ENCODE assay signal across 8 cellular contexts in the genomic region with DNA sequence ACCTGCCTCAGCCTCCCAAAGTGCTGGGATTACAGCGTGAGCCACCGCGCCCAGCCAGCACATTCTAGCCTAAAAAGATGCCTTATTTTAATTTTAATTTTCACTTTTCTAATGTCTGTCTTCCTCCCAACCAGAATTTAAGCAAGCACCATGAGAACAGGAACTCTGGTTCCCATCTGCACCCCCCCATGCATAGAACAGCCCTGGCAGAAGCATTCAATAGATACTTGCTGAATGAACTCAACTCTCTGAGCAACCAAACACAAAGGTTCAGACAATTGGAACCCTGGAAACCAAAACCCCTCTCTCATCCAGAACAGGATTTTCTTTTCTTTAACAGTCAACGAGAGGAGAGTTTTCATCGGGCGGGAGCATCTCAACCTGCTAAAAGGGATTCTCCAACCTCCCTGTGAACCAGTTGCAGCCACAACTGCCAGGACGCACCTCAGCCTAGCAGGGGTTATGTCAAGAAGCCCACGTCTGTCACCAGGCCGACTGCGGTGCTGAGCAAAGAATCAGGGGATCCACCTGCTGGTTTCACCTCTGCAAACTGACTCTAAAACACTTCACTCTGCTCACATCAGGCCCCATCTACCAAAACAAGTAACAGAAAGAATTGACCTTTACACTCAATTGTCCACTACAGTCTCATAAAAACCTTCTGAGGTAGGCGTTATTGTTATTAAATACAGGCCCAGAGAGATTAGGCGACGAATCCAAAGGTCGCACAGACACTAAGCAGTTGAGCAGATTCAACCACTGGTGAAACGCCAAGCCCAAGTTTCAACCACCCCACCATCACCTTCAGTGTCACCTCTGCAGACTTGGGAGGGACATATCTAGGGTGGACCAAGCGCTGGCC. TPM values are rescaled to one million over a fixed set of nuclear protein-coding genes. Genes with fewer than 3 reads are reported as not detected.
DNase-seq lines count a peak whose midpoint lies in the region; ATAC-seq lines count a peak whose summit lies in the region.

No MANE protein-coding gene starts in this region.

- 85% methylated on average over 16 of the region's 16 CpGs for WGBS in thymus

- H3K4me1 Mint-ChIP-seq in activated CD8-positive, alpha-beta memory T cell treated with anti-CD3 and anti-CD28 coated beads, Interleukin-2, amount 10 ng/mL, durations not matched to agents 7 days and 5 days: peaks cover 41% of the 10 kb centered on the region
- H3K4me1 Mint-ChIP-seq in activated T-cell treated with anti-CD3 and anti-CD28 coated beads, Interleukin-2, amount 50 U/mL, for 72 hours (ENCODE audit: low read depth): peaks cover 53% of the 10 kb centered on the region

- no peaks in the 10 kb centered on the region for H3K9me3 Mint-ChIP-seq in activated CD8-positive, alpha-beta memory T cell treated with anti-CD3 and anti-CD28 coated beads, Interleukin-2, amount 10 ng/mL, durations not matched to agents 7 days and 5 days (ENCODE audit: low read depth)
- no peaks in the 10 kb centered on the region for H3K9me3 Mint-ChIP-seq in activated T-cell treated with anti-CD3 and anti-CD28 coated beads, Interleukin-2, amount 50 U/mL, for 72 hours

- no peak overlapping the region for H3K27ac ChIP-seq in thymus (ENCODE audit: low read depth)

- H3K36me3 Mint-ChIP-seq in activated CD8-positive, alpha-beta memory T cell treated with anti-CD3 and anti-CD28 coated beads, Interleukin-2, amount 10 ng/mL, durations not matched to agents 7 days and 5 days: peaks cover 23% of the 10 kb centered on the region
- peaks cover 3 to 9% of the 10 kb centered on the region in 2 donors for H3K36me3 Mint-ChIP-seq in activated T-cell treated with anti-CD3 and anti-CD28 coated beads, Interleukin-2, amount 50 U/mL, for 72 hours (ENCODE audit: insufficient read depth in 2 of 2)

- intact Hi-C loops in left colon (cut with DNase I, micrococcal nuclease): no loop called here

- H3K4me3 Mint-ChIP-seq in activated CD8-positive, alpha-beta memory T cell treated with anti-CD3 and anti-CD28 coated beads, Interleukin-2, amount 10 ng/mL, durations not matched to agents 7 days and 5 days: peak overlapping the region; percentile 76
- H3K4me3 Mint-ChIP-seq in activated T-cell treated with anti-CD3 and anti-CD28 coated beads, Interleukin-2, amount 50 U/mL, for 72 hours: peak overlapping the region; percentile 84 to 90

- no peaks in the 10 kb centered on the region for H3K27me3 Mint-ChIP-seq in activated CD8-positive, alpha-beta memory T cell treated with anti-CD3 and anti-CD28 coated beads, Interleukin-2, amount 10 ng/mL, durations not matched to agents 7 days and 5 days
- H3K27me3 Mint-ChIP-seq in activated T-cell treated with anti-CD3 and anti-CD28 coated beads, Interleukin-2, amount 50 U/mL, for 72 hours (ENCODE audit: low read depth): no peaks in the 10 kb centered on the region

- no peaks in the 10 kb centered on the region for H3K9me3 ChIP-seq in thymus (ENCODE audit: control insufficient read depth)

- peak overlapping the region; percentile 43 for H3K27ac Mint-ChIP-seq in activated CD8-positive, alpha-beta memory T cell treated with anti-CD3 and anti-CD28 coated beads, Interleukin-2, amount 10 ng/mL, durations not matched to agents 7 days and 5 days
- H3K27ac Mint-ChIP-seq in activated T-cell treated with anti-CD3 and anti-CD28 coated beads, Interleukin-2, amount 50 U/mL, for 72 hours: peak overlapping the region; percentile 40

- no peaks in the 10 kb centered on the region for H3K27me3 ChIP-seq in thymus (ENCODE audit: control insufficient read depth, insufficient read depth)

- H3K36me3 ChIP-seq in thymus (ENCODE audit: control insufficient read depth, insufficient read depth): peaks cover 35% of the 10 kb centered on the region

- peak overlapping the region; percentile 74 for H3K4me3 ChIP-seq in thymus (ENCODE audit: low read length)

- CTCF ChIA-PET in activated CD8-positive, alpha-beta memory T cell treated with anti-CD3 and anti-CD28 coated beads, Interleukin-2, amount 10 ng/mL, durations not matched to agents 7 days and 5 days (lab: Charles Lee): interaction anchor here (1.3 to 1.9 kb wide), 2 partner anchors 17 to 49 kb away, joined by 4 read pairs; no protein-coding TSS in a partner anchor

- DNase-seq in activated CD8-positive, alpha-beta memory T cell treated with anti-CD3 and anti-CD28 coated beads, Interleukin-2, amount 10 ng/mL, durations not matched to agents 7 days and 5 days: no peak
- DNase-seq in activated CD8-positive, alpha-beta memory T cell treated with anti-CD3 and anti-CD28 coated beads, Interleukin-2, amount 50 U/mL, for 4 hours: no peak
- DNase-seq in activated T-cell treated with anti-CD3 and anti-CD28 coated beads, Interleukin-2, amount 50 U/mL, for 72 hours: peak in 1 of 2 donors; percentile 19
- DNase-seq in left colon (no peak), SW 1271 (lab: John Stamatoyannopoulos, UW) (no peak), NCI-H1694 (lab: John Stamatoyannopoulos, UW) (no peak)

- H3K4me1 ChIP-seq in thymus (ENCODE audit: control insufficient read depth, insufficient read depth, low read length): peaks cover 10% of the 10 kb centered on the region

- no peak for ATAC-seq in activated CD8-positive, alpha-beta memory T cell treated with anti-CD3 and anti-CD28 coated beads, Interleukin-2, amount 10 ng/mL, durations not matched to agents 7 days and 5 days
- ATAC-seq in activated T-cell treated with anti-CD3 and anti-CD28 coated beads, Interleukin-2, amount 50 U/mL, for 72 hours (replicated peaks in 1 of 2): no peak
- ATAC-seq in left colon (peak; percentile 51), HG03135 (IDR thresholded peaks at IDR 0.05; ENCODE audit: unreplicated experiment) (no peak)

RNA-seq across cellular contexts. Expression of a gene that starts 1.7 kb away (rescaled TPM):
- 10 to 100 TPM; 44.2 to 44.6 TPM for total RNA-seq in activated CD8-positive, alpha-beta memory T cell treated with anti-CD3 and anti-CD28 coated beads, Interleukin-2, amount 10 ng/mL, durations not matched to agents 7 days and 5 days
- 10 to 100 TPM; 25.3 to 26.9 TPM for total RNA-seq in activated T-cell treated with anti-CD3 and anti-CD28 coated beads, Interleukin-2, amount 50 U/mL, for 72 hours
- total RNA-seq in left colon: 100 to 1,000 TPM; 105 to 120 TPM
- 24.8 TPM for polyA plus RNA-seq in thymus

RNA-seq across cellular contexts. Expression of a gene that starts 10.0 kb away (rescaled TPM):
- 10 to 100 TPM; 17.6 to 20.8 TPM for total RNA-seq in activated CD8-positive, alpha-beta memory T cell treated with anti-CD3 and anti-CD28 coated beads, Interleukin-2, amount 10 ng/mL, durations not matched to agents 7 days and 5 days
- 10 to 100 TPM; 13.5 to 13.6 TPM for total RNA-seq in activated T-cell treated with anti-CD3 and anti-CD28 coated beads, Interleukin-2, amount 50 U/mL, for 72 hours
- total RNA-seq in left colon: 10 to 100 TPM; 36.4 to 49.8 TPM
- polyA plus RNA-seq in thymus: 13.7 TPM

RNA-seq across cellular contexts. Expression of a gene that starts 55.7 kb away (rescaled TPM):
- 10 to 100 TPM; 57.7 to 67.5 TPM for total RNA-seq in activated CD8-positive, alpha-beta memory T cell treated with anti-CD3 and anti-CD28 coated beads, Interleukin-2, amount 10 ng/mL, durations not matched to agents 7 days and 5 days
- 10 to 100 TPM; 54.8 to 66.1 TPM for total RNA-seq in activated T-cell treated with anti-CD3 and anti-CD28 coated beads, Interleukin-2, amount 50 U/mL, for 72 hours
- 10 to 100 TPM; 93.9 to 99.6 TPM for total RNA-seq in left colon
- 27.8 TPM for polyA plus RNA-seq in thymus
